23 cellular contexts compared by ENCODE assay signal in the genomic region with DNA sequence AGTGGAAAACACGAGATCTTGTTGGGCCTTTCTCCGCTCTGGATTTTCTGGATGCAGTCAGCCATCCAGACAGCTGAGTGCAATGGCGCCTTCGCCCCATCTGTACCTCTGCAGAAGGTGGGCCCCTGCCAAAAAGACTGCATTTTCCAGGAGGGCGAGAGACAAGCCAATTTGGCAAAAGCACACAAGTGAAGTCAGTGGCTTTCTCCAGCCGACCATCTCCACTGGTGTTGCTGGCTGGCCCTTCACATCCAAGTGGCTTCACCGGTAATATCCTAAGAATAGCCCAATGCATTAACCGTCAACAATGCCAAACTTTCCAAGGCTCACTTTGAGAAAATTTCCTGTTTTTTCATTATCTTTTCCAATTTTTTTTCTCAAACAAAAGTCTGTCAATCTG.
"Had no signal": no experiment of that assay in that cellular context is flagged by ENCODE, and none has a peak within 500 bp of the region (broad histone marks: within the 10 kb centered on the region; RNA-seq: fewer than 3 reads in every experiment).

No MANE protein-coding gene starts in this region.

- H3K4me3 ChIP-seq: cardiac muscle cell, Peyer's patch, SJCRH30 had no signal

- H3K27me3 ChIP-seq: brain microvascular endothelial cell, Peyer's patch, SJCRH30 had no signal

- H3K4me2 ChIP-seq: KMS-11, SK-N-SH had no signal

- H3K9ac ChIP-seq: KMS-11, SK-N-SH had no signal

- H3K36me3 ChIP-seq: brain microvascular endothelial cell, cardiac muscle cell, Peyer's patch, SJCRH30 had no signal

- H3K4me1 ChIP-seq: Peyer's patch, SJCRH30 had no signal

- DNase-seq: activated CD4-positive, alpha-beta T cell treated with anti-CD3 and anti-CD28 coated beads for 4 hours; activated CD8-positive, alpha-beta memory T cell treated with anti-CD3 and anti-CD28 coated beads, Interleukin-2, amount 50 U/mL, for 4 hours; activated CD8-positive, alpha-beta T cell treated with anti-CD3 and anti-CD28 coated beads for 36 hours; activated gamma-delta T cell treated with Interleukin-2 at 50 U/mL for 16 hours; activated naive CD4-positive, alpha-beta T cell treated with anti-CD3 and anti-CD28 coated beads, Interleukin-2, amount 10 ng/mL, durations not matched to agents 7 days and 5 days; activated naive CD8-positive, alpha-beta T cell treated with anti-CD3 and anti-CD28 coated beads for 36 hours; activated T-cell treated with anti-CD3 and anti-CD28 coated beads, Interleukin-2, amount 50 U/mL, for 72 hours; brain microvascular endothelial cell; MV-4-11; NCI-H1092 treated with DMSO at 0.1 percent for 48 hours; NCI-H1417 treated with DMSO at 0.1 percent for 48 hours; NCI-H187 treated with DMSO at 0.1 percent for 48 hours; NCI-H2081 treated with DMSO at 0.1 percent for 48 hours; NCI-H226; NCI-H526; Peyer's patch; Right ventricle myocardium superior; SK-N-SH; T-helper 1 cell had no signal

- H3K27ac ChIP-seq: brain microvascular endothelial cell, cardiac muscle cell, KMS-11, Peyer's patch, RWPE1, SJCRH30 had no signal
